ENCODE assay signal across 8 cellular contexts in genomic region chr4:153471691-153472080, GRCh38. TPM values are rescaled to one million over a fixed set of nuclear protein-coding genes. Genes with fewer than 3 reads are reported as not detected.
DNase-seq lines count a peak whose midpoint lies in the region; ATAC-seq and TF ChIP-seq lines count a peak whose summit lies in the region.

No MANE protein-coding gene starts in this region.

- H3K27ac ChIP-seq in left ventricle myocardium inferior (replicated peaks) (no peak overlapping the region), right atrium auricular region (no peak overlapping the region), heart right ventricle (peak overlapping the region in 1 of 10 donors; percentile 74)

- H3K4me1 ChIP-seq in left ventricle myocardium inferior (peaks cover 49% of the 10 kb centered on the region), right atrium auricular region (peaks cover 0 to 37% of the 10 kb centered on the region in 2 donors), heart right ventricle (peaks cover 3 to 63% (median 32%) of the 10 kb centered on the region in 9 donors)

- peak; percentile 53 to 55 for DNase-seq in activated T-cell treated with anti-CD3 and anti-CD28 coated beads, Interleukin-2, amount 50 U/mL, for 48 hours
- DNase-seq in stimulated activated CD4-positive, alpha-beta T cell treated with anti-CD3 and anti-CD28 coated beads, Interleukin-4, amount 100 ng/mL, for 24 hours: peak; percentile 54
- DNase-seq in OCI-M2 (lab: John Stamatoyannopoulos, UW; ENCODE audit: unreplicated experiment) (no peak), left ventricle myocardium inferior (no peak), right atrium auricular region (ENCODE audit: low spot score) (no peak), heart right ventricle (no peak)

- H3K36me3 ChIP-seq in left ventricle myocardium inferior (peaks cover 6% of the 10 kb centered on the region), right atrium auricular region (peaks cover 8% of the 10 kb centered on the region), heart right ventricle (peaks cover 0 to 35% (median 0%) of the 10 kb centered on the region in 9 donors)

- intact Hi-C loops in left ventricle myocardium inferior (cut with micrococcal nuclease): no loop called here
- intact Hi-C loops in heart right ventricle (cut with DNase I): no loop called here

- H3K9me3 ChIP-seq in left ventricle myocardium inferior (replicated peaks): no peaks in the 10 kb centered on the region
- no peaks in the 10 kb centered on the region for H3K9me3 ChIP-seq in right atrium auricular region
- no peaks in the 10 kb centered on the region for H3K9me3 ChIP-seq in heart right ventricle

- peak; percentile 27 for ATAC-seq in GM19397 (IDR thresholded peaks at IDR 0.05; ENCODE audit: unreplicated experiment)
- peak; percentile 46 for ATAC-seq in HG03354 (IDR thresholded peaks at IDR 0.05; ENCODE audit: poor library complexity, severe bottlenecking, unreplicated experiment)
- no peak for ATAC-seq in heart right ventricle

- TF ChIP-seq CTCF in left ventricle myocardium inferior (IDR thresholded peaks at IDR 0.05; ENCODE audit: borderline replicate concordance): no peak
- no peak for TF ChIP-seq CTCF in right atrium auricular region (IDR thresholded peaks at IDR 0.05)
- no peak for TF ChIP-seq CTCF in heart right ventricle (IDR thresholded peaks at IDR 0.05)

- no peak overlapping the region for H3K4me3 ChIP-seq in left ventricle myocardium inferior
- no peak overlapping the region for H3K4me3 ChIP-seq in right atrium auricular region
- peak overlapping the region in 1 of 10 donors; percentile 16 for H3K4me3 ChIP-seq in heart right ventricle

- H3K27me3 ChIP-seq in left ventricle myocardium inferior (ENCODE audit: low read depth) (no peaks in the 10 kb centered on the region), right atrium auricular region (no peaks in the 10 kb centered on the region), heart right ventricle (no peaks in the 10 kb centered on the region)

- 78 to 85% methylated on average over 5 of the region's 5 CpGs for WGBS in heart right ventricle, 2 donors

RNA-seq across cellular contexts. Expression of gene TMEM131L, which starts 5.5 kb away (rescaled TPM):
- 14.9 TPM for total RNA-seq in left ventricle myocardium inferior
- 10 to 100 TPM; 10.9 to 15.4 TPM for total RNA-seq in right atrium auricular region
- total RNA-seq in heart right ventricle: 10 to 100 TPM in 9 of 10 donors, 1 to 10 TPM in 1; 9.1 to 33.6 (median 20.0) TPM
- 1 to 10 TPM; 2.7 to 3.7 TPM for polyA plus RNA-seq in heart right ventricle

Comparison
In these comparisons a context has a peak if more than half of its experiments do, and no peak if none do; other contexts are left out.
1. ATAC-seq: peak in GM19397 (single experiment) and HG03354 (single experiment); none in heart right ventricle (0 of 8).
2. DNase-seq: peak in activated T-cell treated with anti-CD3 and anti-CD28 coated beads, Interleukin-2, amount 50 U/mL, for 48 hours (2 of 2) and stimulated activated CD4-positive, alpha-beta T cell treated with anti-CD3 and anti-CD28 coated beads, Interleukin-4, amount 100 ng/mL, for 24 hours (single experiment); none in OCI-M2 (single experiment), left ventricle myocardium inferior (single experiment), right atrium auricular region (single experiment) and heart right ventricle (0 of 2).